Comparison of ENCODE assay signal across 1 cellular context in the genomic region with DNA sequence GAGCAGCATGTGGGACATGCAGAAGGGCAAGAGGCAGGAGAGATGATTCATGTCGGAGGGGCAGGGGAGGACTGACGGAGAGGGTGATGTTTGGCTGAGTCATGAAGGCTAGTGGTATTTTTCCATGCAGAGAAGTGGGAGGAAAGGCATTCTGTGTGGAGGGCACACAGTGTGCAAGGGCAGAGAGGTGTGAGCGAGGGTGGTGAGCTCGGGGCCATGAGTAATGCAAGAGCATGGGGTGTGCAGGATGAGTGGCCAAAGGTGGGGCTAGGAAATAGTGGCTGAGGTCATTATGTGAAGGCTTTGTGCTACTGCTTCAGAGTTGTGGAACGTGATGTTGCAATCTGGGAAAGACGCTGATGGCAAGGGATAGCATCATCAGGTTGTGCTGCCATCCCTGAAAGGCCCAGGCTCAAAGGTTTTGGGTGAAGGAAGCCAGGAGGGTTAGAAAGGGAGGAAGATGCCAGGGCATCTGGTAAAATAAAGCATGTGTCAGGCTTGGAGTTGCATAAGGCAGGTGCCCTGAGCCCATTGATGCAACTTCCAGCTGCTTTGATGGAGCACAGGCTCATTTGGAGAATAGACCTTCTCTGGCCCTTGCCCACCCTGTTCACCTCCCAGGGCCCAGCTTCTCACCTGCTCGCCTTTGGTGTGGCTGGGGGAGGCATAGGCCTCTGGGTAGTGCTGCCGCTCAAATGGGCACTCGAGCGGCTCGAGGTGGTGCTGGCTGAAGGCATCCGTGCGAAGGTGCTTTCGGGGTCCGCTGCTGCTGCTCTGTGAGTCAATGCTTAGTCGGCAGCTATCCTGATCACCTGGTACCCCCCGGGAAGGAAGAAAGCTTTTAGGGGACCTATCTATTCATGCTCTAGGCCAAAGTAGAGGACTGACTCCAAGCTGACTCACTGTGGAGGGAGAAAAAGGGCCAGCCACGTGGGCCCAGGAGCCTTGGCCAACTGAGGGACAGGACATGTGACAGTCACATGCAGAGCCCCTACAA.
TF ChIP-seq lines count a peak whose summit lies in the region.

No MANE protein-coding gene starts in this region.

TF ChIP-seq in HEK293, 187 proteins besides CTCF, POLR2A, EP300 and RAD21 (continued from another document and continues in another):
- TF ChIP-seq ZSCAN5A (tag by site-specific recombination; IDR thresholded peaks at IDR 0.05) (no peak), ZSCAN23 (tag by site-specific recombination; IDR thresholded peaks at IDR 0.05) (no peak), SP7 (tag by site-specific recombination; IDR thresholded peaks at IDR 0.05) (peak; percentile 89), ZNF394 (tag by site-specific recombination; IDR thresholded peaks at IDR 0.05; ENCODE audit: borderline replicate concordance) (no peak), ZFP37 (tag by site-specific recombination; IDR thresholded peaks at IDR 0.05) (peak; percentile 90), ZSCAN16 (tag by site-specific recombination; IDR thresholded peaks at IDR 0.05) (no peak), ZNF660 (tag by site-specific recombination; IDR thresholded peaks at IDR 0.05) (peak; percentile 61; the same call in 1 of the 2 replicates), SETDB1 (IDR thresholded peaks at IDR 0.05; ENCODE audit: insufficient read length, low read length) (no peak), BCL11B (tag by site-specific recombination; IDR thresholded peaks at IDR 0.05; ENCODE audit: low read depth) (no peak), GLI4 (tag by site-specific recombination; IDR thresholded peaks at IDR 0.05) (0 out of 2 replicates have a peak, but pooled peaks have one; percentile 45), ELK4 (IDR thresholded peaks at IDR 0.05; ENCODE audit: borderline replicate concordance, low read depth, low read length) (no peak), GLIS2 (tag by site-specific recombination; IDR thresholded peaks at IDR 0.05) (peak; percentile 69), ZNF792 (tag by site-specific recombination; IDR thresholded peaks at IDR 0.05) (no peak), KLF8 (tag by site-specific recombination; IDR thresholded peaks at IDR 0.05) (peak; percentile 68), ZNF23 (tag by site-specific recombination; IDR thresholded peaks at IDR 0.05; ENCODE audit: borderline replicate concordance) (no peak), SCRT1 (tag by site-specific recombination; IDR thresholded peaks at IDR 0.05; ENCODE audit: borderline replicate concordance) (no peak), ZNF398 (tag by site-specific recombination; IDR thresholded peaks at IDR 0.05) (peak; percentile 97), RBAK (tag by site-specific recombination; IDR thresholded peaks at IDR 0.05) (peak; percentile 69; the same call in 1 of the 2 replicates), ZNF692 (tag by site-specific recombination; IDR thresholded peaks at IDR 0.05) (peak; percentile 64), ZBTB20 (tag by site-specific recombination; IDR thresholded peaks at IDR 0.05) (peak; percentile 45; the same call in 1 of the 2 replicates), ZNF843 (tag by site-specific recombination; IDR thresholded peaks at IDR 0.05) (0 out of 2 replicates have a peak, but pooled peaks have one; percentile 31), WT1 (tag by site-specific recombination; IDR thresholded peaks at IDR 0.05) (peak; percentile 59; the same call in 1 of the 2 replicates), ZNF404 (tag by site-specific recombination; IDR thresholded peaks at IDR 0.05) (no peak), SCRT2 (tag by site-specific recombination; IDR thresholded peaks at IDR 0.05) (peak; percentile 20; the same call in 1 of the 2 replicates), ZNF600 (tag by site-specific recombination; IDR thresholded peaks at IDR 0.05) (peak; percentile 91), ZNF596 (tag by site-specific recombination; IDR thresholded peaks at IDR 0.05) (no peak), HOXC10 (CRISPR knock-in tag; IDR thresholded peaks at IDR 0.05) (no peak), INSM2 (tag by site-specific recombination; IDR thresholded peaks at IDR 0.05) (peak; percentile 81), ZIC2 (tag by site-specific recombination; IDR thresholded peaks at IDR 0.05) (peak; percentile 84), SP3 (tag by site-specific recombination; IDR thresholded peaks at IDR 0.05) (0 out of 2 replicates have a peak, but pooled peaks have one; percentile 36), ZBTB17 (tag by site-specific recombination; IDR thresholded peaks at IDR 0.05) (no peak), ZNF324 (tag by site-specific recombination; IDR thresholded peaks at IDR 0.05) (peak; percentile 60; the same call in 1 of the 2 replicates), ZFHX2 (tag by site-specific recombination; conservative IDR thresholded peaks at IDR 0.05) (peak; percentile 96), OSR2 (tag by site-specific recombination; IDR thresholded peaks at IDR 0.05) (no peak)
- TF ChIP-seq, protein P1, sequence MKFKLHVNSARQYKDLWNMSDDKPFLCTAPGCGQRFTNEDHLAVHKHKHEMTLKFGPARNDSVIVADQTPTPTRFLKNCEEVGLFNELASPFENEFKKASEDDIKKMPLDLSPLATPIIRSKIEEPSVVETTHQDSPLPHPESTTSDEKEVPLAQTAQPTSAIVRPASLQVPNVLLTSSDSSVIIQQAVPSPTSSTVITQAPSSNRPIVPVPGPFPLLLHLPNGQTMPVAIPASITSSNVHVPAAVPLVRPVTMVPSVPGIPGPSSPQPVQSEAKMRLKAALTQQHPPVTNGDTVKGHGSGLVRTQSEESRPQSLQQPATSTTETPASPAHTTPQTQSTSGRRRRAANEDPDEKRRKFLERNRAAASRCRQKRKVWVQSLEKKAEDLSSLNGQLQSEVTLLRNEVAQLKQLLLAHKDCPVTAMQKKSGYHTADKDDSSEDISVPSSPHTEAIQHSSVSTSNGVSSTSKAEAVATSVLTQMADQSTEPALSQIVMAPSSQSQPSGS (tag by site-specific recombination; IDR thresholded peaks at IDR 0.05; ENCODE audit: low read depth): 0 out of 2 replicates have a peak, but pooled peaks have one; percentile 10
- TF ChIP-seq, protein P2, sequence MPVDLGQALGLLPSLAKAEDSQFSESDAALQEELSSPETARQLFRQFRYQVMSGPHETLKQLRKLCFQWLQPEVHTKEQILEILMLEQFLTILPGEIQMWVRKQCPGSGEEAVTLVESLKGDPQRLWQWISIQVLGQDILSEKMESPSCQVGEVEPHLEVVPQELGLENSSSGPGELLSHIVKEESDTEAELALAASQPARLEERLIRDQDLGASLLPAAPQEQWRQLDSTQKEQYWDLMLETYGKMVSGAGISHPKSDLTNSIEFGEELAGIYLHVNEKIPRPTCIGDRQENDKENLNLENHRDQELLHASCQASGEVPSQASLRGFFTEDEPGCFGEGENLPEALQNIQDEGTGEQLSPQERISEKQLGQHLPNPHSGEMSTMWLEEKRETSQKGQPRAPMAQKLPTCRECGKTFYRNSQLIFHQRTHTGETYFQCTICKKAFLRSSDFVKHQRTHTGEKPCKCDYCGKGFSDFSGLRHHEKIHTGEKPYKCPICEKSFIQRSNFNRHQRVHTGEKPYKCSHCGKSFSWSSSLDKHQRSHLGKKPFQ (tag by site-specific recombination; IDR thresholded peaks at IDR 0.05): 0 out of 2 replicates have a peak, but pooled peaks have one; percentile 26
- TF ChIP-seq, protein P3, sequence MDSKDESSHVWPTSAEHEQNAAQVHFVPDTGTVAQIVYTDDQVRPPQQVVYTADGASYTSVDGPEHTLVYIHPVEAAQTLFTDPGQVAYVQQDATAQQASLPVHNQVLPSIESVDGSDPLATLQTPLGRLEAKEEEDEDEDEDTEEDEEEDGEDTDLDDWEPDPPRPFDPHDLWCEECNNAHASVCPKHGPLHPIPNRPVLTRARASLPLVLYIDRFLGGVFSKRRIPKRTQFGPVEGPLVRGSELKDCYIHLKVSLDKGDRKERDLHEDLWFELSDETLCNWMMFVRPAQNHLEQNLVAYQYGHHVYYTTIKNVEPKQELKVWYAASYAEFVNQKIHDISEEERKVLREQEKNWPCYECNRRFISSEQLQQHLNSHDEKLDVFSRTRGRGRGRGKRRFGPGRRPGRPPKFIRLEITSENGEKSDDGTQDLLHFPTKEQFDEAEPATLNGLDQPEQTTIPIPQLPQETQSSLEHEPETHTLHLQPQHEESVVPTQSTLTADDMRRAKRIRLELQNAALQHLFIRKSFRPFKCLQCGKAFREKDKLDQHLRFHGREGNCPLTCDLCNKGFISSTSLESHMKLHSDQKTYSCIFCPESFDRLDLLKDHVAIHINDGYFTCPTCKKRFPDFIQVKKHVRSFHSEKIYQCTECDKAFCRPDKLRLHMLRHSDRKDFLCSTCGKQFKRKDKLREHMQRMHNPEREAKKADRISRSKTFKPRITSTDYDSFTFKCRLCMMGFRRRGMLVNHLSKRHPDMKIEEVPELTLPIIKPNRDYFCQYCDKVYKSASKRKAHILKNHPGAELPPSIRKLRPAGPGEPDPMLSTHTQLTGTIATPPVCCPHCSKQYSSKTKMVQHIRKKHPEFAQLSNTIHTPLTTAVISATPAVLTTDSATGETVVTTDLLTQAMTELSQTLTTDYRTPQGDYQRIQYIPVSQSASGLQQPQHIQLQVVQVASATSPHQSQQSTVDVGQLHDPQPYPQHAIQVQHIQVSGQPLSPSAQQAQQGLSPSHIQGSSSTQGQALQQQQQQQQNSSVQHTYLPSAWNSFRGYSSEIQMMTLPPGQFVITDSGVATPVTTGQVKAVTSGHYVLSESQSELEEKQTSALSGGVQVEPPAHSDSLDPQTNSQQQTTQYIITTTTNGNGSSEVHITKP (tag by site-specific recombination; IDR thresholded peaks at IDR 0.05): peak; percentile 69
- TF ChIP-seq, protein P4, sequence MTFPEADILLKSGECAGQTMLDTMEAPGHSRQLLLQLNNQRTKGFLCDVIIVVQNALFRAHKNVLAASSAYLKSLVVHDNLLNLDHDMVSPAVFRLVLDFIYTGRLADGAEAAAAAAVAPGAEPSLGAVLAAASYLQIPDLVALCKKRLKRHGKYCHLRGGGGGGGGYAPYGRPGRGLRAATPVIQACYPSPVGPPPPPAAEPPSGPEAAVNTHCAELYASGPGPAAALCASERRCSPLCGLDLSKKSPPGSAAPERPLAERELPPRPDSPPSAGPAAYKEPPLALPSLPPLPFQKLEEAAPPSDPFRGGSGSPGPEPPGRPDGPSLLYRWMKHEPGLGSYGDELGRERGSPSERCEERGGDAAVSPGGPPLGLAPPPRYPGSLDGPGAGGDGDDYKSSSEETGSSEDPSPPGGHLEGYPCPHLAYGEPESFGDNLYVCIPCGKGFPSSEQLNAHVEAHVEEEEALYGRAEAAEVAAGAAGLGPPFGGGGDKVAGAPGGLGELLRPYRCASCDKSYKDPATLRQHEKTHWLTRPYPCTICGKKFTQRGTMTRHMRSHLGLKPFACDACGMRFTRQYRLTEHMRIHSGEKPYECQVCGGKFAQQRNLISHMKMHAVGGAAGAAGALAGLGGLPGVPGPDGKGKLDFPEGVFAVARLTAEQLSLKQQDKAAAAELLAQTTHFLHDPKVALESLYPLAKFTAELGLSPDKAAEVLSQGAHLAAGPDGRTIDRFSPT (tag by site-specific recombination; IDR thresholded peaks at IDR 0.05): peak; percentile 75
